9 cellular contexts compared by ENCODE assay signal in the genomic region with DNA sequence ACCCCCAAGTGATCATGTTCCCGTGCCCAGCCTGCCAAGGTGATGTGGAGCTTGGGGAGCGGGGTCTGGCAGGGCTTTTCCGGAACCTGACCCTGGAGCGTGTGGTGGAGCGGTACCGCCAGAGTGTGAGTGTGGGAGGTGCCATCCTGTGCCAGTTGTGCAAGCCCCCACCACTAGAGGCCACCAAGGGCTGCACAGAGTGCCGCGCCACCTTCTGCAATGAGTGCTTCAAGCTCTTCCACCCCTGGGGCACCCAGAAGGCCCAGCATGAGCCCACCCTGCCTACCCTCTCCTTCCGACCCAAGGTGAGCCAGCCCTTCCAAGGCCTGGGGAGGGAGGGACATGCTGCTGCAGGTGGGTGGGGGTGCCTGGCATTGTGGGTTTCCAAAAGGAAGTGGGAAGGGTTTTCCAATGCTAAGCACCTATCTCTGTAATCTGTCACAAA. TPM values are rescaled to one million over a fixed set of nuclear protein-coding genes. Genes with fewer than 3 reads are reported as not detected.
DNase-seq lines count a peak whose midpoint lies in the region; ATAC-seq and TF ChIP-seq lines count a peak whose summit lies in the region.
"Had no signal": no experiment of that assay in that cellular context is flagged by ENCODE, and none has a peak within 500 bp of the region (broad histone marks: within the 10 kb centered on the region; RNA-seq: fewer than 3 reads in every experiment).

No MANE protein-coding gene starts in this region.

- H3K4me1 Mint-ChIP-seq in naive thymus-derived CD4-positive, alpha-beta T cell: peaks cover 27 to 48% (median 40%) of the 10 kb centered on the region in 7 donors

- H3K36me3 ChIP-seq in HEK293 (ENCODE audit: control insufficient read depth in 2 of 2, insufficient read depth in 1 of 2, low read length in 2 of 2) (peaks cover 5 to 7% of the 10 kb centered on the region in 2 experiments; a peak in 2 of 3 replicates), WERI-Rb-1 (peaks cover 33% of the 10 kb centered on the region)
- H3K36me3 ChIP-seq in naive thymus-derived CD4-positive, alpha-beta T cell (ENCODE audit: control insufficient read depth in 2 of 3, insufficient read depth in 3 of 3, low read length in 3 of 3): peaks cover 0 to 29% (median 0%) of the 10 kb centered on the region in 3 experiments

- peaks cover 0 to 21% (median 3%) of the 10 kb centered on the region in 5 donors for H3K36me3 Mint-ChIP-seq in naive thymus-derived CD4-positive, alpha-beta T cell

- intact Hi-C loops in naive thymus-derived CD4-positive, alpha-beta T cell (cut with micrococcal nuclease): loop anchor here (1.0 to 2.0 kb wide), 7 partner anchors 17 to 416 kb away; a partner anchor contains a TSS

- no peak overlapping the region for H3K4me3 ChIP-seq in HEK293 (ENCODE audit: low read depth, low read length)
- no peak overlapping the region for H3K4me3 ChIP-seq in WERI-Rb-1 (ENCODE audit: low read depth, low read length)
- H3K4me3 ChIP-seq in naive thymus-derived CD4-positive, alpha-beta T cell (ENCODE audit: low read length): no peak overlapping the region

- POLR2A ChIA-PET in HEK293 (lab: Yijun Ruan, JAX): interaction anchor here (0.8 to 1.6 kb wide), 2 partner anchors 17 to 51 kb away, joined by 3 to 5 read pairs; no protein-coding TSS in a partner anchor
- POLR2A ChIA-PET in naive thymus-derived CD4-positive, alpha-beta T cell (lab: Charles Lee): interaction anchor here (1.3 to 5.1 kb wide), 5 partner anchors 18 to 68 kb away, joined by 3 to 30 read pairs (median 5); a partner anchor contains a TSS

- H3K4me3 Mint-ChIP-seq in naive thymus-derived CD4-positive, alpha-beta T cell: peak overlapping the region in 7 of 10 donors; percentile 11 to 97 (median 27)

- H3K9me3 ChIP-seq in HEK293 (ENCODE audit: control insufficient read depth, insufficient read depth, low read depth, low read length) (no peaks in the 10 kb centered on the region), WERI-Rb-1 (ENCODE audit: severe bottlenecking) (no peaks in the 10 kb centered on the region)
- no peaks in the 10 kb centered on the region for H3K9me3 ChIP-seq in naive thymus-derived CD4-positive, alpha-beta T cell (ENCODE audit: control insufficient read depth in 2 of 3, low read length in 3 of 3)

- CTCF ChIA-PET in HEK293 (lab: Yijun Ruan, JAX): interaction anchor here (0.5 to 12.2 kb wide), 10 partner anchors 17 to 102 kb away, joined by 3 to 439 read pairs (median 4); no protein-coding TSS in a partner anchor
- CTCF ChIA-PET in naive thymus-derived CD4-positive, alpha-beta T cell (lab: Charles Lee): interaction anchor here (0.9 to 4.5 kb wide), 6 partner anchors 8 to 91 kb away, joined by 3 to 45 read pairs (median 8); a partner anchor contains a TSS

- peaks cover 0 to 6% (median 0%) of the 10 kb centered on the region in 5 donors for H3K27me3 Mint-ChIP-seq in naive thymus-derived CD4-positive, alpha-beta T cell

- no peak for ATAC-seq in naive thymus-derived CD4-positive, alpha-beta T cell
- ATAC-seq in HG03097 (IDR thresholded peaks at IDR 0.05; ENCODE audit: low FRiP score, unreplicated experiment) (no peak), GM19467 (IDR thresholded peaks at IDR 0.05; ENCODE audit: unreplicated experiment) (no peak)

- peak overlapping the region in 7 of 9 donors; percentile 70 to 85 (median 73) for H3K27ac Mint-ChIP-seq in naive thymus-derived CD4-positive, alpha-beta T cell

- peak; percentile 61 for DNase-seq in DMS 273 (lab: John Stamatoyannopoulos, UW; ENCODE audit: unreplicated experiment)
- DNase-seq in DMS 273 treated with DMSO at 0.1 percent for 48 hours (lab: John Stamatoyannopoulos, UW): no peak
- DNase-seq in WERI-Rb-1: peak; percentile 43
- peak in 3 of 9 donors; percentile 15 to 35 (median 27) for DNase-seq in naive thymus-derived CD4-positive, alpha-beta T cell
- DNase-seq in globus pallidus (ENCODE audit: low spot score): no peak

- no peak overlapping the region for H3K27ac ChIP-seq in HEK293 (ENCODE audit: extremely low read depth, low read depth, low read length)
- H3K27ac ChIP-seq in WERI-Rb-1: no peak overlapping the region
- H3K27ac ChIP-seq in naive thymus-derived CD4-positive, alpha-beta T cell (ENCODE audit: low read depth, low read length): peak overlapping the region; percentile 28
- H3K27ac ChIP-seq: parathyroid adenoma had no signal

- peaks cover 0 to 4% (median 0%) of the 10 kb centered on the region in 11 donors for H3K9me3 Mint-ChIP-seq in naive thymus-derived CD4-positive, alpha-beta T cell

- H3K27me3 ChIP-seq in WERI-Rb-1 (ENCODE audit: insufficient read depth, low read depth, severe bottlenecking): no peaks in the 10 kb centered on the region
- no peaks in the 10 kb centered on the region for H3K27me3 ChIP-seq in naive thymus-derived CD4-positive, alpha-beta T cell (ENCODE audit: control insufficient read depth in 2 of 2, insufficient read depth in 2 of 2, low read length in 2 of 2)

- no peaks in the 10 kb centered on the region for H3K4me1 ChIP-seq in HEK293 (ENCODE audit: control insufficient read depth, insufficient read depth, low read length)
- peaks cover 11 to 17% of the 10 kb centered on the region in 2 donors for H3K4me1 ChIP-seq in naive thymus-derived CD4-positive, alpha-beta T cell (ENCODE audit: control insufficient read depth in 2 of 2, insufficient read depth in 2 of 2, low read length in 2 of 2)
- H3K4me1 ChIP-seq: parathyroid adenoma had no signal

- TF ChIP-seq CTCF in HEK293 (tag by site-specific recombination; IDR thresholded peaks at IDR 0.05) (0 out of 2 replicates have a peak, but pooled peaks have one; percentile 30), WERI-Rb-1 (IDR thresholded peaks at IDR 0.05; ENCODE audit: low read depth, low read length) (peak; percentile 52)

TF ChIP-seq in HEK293, 187 proteins besides CTCF, POLR2A, EP300 and RAD21 (continues in another document):
- TF ChIP-seq GLIS2 (tag by site-specific recombination; IDR thresholded peaks at IDR 0.05) (0 out of 2 replicates have a peak, but pooled peaks have one; percentile 23), ZNF600 (tag by site-specific recombination; IDR thresholded peaks at IDR 0.05) (0 out of 2 replicates have a peak, but pooled peaks have one; percentile 18), ZNF623 (tag by site-specific recombination; IDR thresholded peaks at IDR 0.05) (no peak), SCRT1 (tag by site-specific recombination; IDR thresholded peaks at IDR 0.05; ENCODE audit: borderline replicate concordance) (no peak), ZNF140 (tag by site-specific recombination; IDR thresholded peaks at IDR 0.05) (no peak)
- TF ChIP-seq, protein P1, sequence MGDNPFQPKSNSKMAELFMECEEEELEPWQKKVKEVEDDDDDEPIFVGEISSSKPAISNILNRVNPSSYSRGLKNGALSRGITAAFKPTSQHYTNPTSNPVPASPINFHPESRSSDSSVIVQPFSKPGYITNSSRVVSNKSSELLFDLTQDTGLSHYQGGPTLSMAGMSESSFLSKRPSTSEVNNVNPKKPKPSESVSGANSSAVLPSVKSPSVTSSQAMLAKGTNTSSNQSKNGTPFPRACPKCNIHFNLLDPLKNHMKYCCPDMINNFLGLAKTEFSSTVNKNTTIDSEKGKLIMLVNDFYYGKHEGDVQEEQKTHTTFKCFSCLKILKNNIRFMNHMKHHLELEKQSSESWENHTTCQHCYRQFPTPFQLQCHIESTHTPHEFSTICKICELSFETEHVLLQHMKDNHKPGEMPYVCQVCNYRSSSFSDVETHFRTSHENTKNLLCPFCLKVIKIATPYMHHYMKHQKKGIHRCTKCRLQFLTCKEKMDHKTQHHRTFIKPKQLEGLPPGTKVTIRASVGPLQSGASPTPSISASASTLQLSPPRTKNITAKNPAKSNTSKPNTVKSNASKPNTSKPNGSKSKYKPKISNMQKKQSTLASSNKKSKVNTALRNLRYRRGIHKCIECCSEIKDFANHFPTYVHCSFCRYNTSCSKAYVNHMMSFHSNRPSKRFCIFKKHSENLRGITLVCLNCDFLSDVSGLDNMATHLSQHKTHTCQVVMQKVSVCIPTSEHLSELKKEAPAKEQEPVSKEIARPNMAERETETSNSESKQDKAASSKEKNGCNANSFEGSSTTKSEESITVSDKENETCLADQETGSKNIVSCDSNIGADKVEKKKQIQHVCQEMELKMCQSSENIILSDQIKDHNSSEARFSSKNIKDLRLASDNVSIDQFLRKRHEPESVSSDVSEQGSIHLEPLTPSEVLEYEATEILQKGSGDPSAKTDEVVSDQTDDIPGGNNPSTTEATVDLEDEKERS (tag by site-specific recombination; IDR thresholded peaks at IDR 0.05): no peak
- TF ChIP-seq, protein P2, sequence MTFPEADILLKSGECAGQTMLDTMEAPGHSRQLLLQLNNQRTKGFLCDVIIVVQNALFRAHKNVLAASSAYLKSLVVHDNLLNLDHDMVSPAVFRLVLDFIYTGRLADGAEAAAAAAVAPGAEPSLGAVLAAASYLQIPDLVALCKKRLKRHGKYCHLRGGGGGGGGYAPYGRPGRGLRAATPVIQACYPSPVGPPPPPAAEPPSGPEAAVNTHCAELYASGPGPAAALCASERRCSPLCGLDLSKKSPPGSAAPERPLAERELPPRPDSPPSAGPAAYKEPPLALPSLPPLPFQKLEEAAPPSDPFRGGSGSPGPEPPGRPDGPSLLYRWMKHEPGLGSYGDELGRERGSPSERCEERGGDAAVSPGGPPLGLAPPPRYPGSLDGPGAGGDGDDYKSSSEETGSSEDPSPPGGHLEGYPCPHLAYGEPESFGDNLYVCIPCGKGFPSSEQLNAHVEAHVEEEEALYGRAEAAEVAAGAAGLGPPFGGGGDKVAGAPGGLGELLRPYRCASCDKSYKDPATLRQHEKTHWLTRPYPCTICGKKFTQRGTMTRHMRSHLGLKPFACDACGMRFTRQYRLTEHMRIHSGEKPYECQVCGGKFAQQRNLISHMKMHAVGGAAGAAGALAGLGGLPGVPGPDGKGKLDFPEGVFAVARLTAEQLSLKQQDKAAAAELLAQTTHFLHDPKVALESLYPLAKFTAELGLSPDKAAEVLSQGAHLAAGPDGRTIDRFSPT (tag by site-specific recombination; IDR thresholded peaks at IDR 0.05): peak; percentile 15; the same call in 1 of the 2 replicates

RNA-seq across cellular contexts. Expression of a gene that starts 2.3 kb away (rescaled TPM):
- 10 to 100 TPM in 1 of 5 experiments, 1 to 10 TPM in 4; 3.5 to 21.9 (median 4.1) TPM for total RNA-seq in naive thymus-derived CD4-positive, alpha-beta T cell
- 1 to 10 TPM in 1 of 2 donors, under 1 TPM in 1; 0.69 to 1.3 TPM for polyA plus RNA-seq in naive thymus-derived CD4-positive, alpha-beta T cell

RNA-seq across cellular contexts. Expression of a gene that starts 2.8 kb away (rescaled TPM):
- total RNA-seq in naive thymus-derived CD4-positive, alpha-beta T cell: 100 to 1,000 TPM in 4 of 5 experiments, 10 to 100 TPM in 1; 97.4 to 236 (median 155) TPM
- 100 to 1,000 TPM; 450 to 469 TPM for polyA plus RNA-seq in naive thymus-derived CD4-positive, alpha-beta T cell

RNA-seq across cellular contexts. Expression of a gene that starts 31.7 kb away (rescaled TPM):
- 10 to 100 TPM; 26.0 to 35.9 (median 28.1) TPM for total RNA-seq in naive thymus-derived CD4-positive, alpha-beta T cell
- 1 to 10 TPM in 1 of 2 donors, under 1 TPM in 1; 0.87 to 2.6 TPM for polyA plus RNA-seq in naive thymus-derived CD4-positive, alpha-beta T cell

RNA-seq across cellular contexts. Expression of a gene that starts 32.5 kb away (rescaled TPM):
- 10 to 100 TPM; 19.5 to 40.8 (median 22.0) TPM for total RNA-seq in naive thymus-derived CD4-positive, alpha-beta T cell
- polyA plus RNA-seq in naive thymus-derived CD4-positive, alpha-beta T cell: 10 to 100 TPM; 48.9 to 49.9 TPM

RNA-seq across cellular contexts. Expression of a gene that starts 35.6 kb away (rescaled TPM):
- 10 to 100 TPM; 29.1 to 50.4 (median 43.8) TPM for total RNA-seq in naive thymus-derived CD4-positive, alpha-beta T cell
- polyA plus RNA-seq in naive thymus-derived CD4-positive, alpha-beta T cell: 100 to 1,000 TPM in 1 of 2 donors, 10 to 100 TPM in 1; 99.2 to 128 TPM

Comparison
In these comparisons a context has a peak if more than half of its experiments do, and no peak if none do; other contexts are left out.
1. DNase-seq: peak in DMS 273 (single experiment) and WERI-Rb-1 (single experiment); none in DMS 273 treated with DMSO at 0.1 percent for 48 hours (single experiment) and globus pallidus (single experiment).